Comparison of ENCODE assay signal across 27 cellular contexts in genomic region chrX:43664258-43664657, GRCh38. TPM values are rescaled to one million over a fixed set of nuclear protein-coding genes. Genes with fewer than 3 reads are reported as not detected.
"Had no signal": no experiment of that assay in that cellular context is flagged by ENCODE, and none has a peak within 500 bp of the region (broad histone marks: within the 10 kb centered on the region; RNA-seq: fewer than 3 reads in every experiment).

No MANE protein-coding gene starts in this region.

- H3K4me1 ChIP-seq: left lung, testis, upper lobe of right lung had no signal

- H3K27ac Mint-ChIP-seq: immature natural killer cell; naive thymus-derived CD4-positive, alpha-beta T cell; natural killer cell treated with Interleukin-12 subunit alpha and Interleukin-12 subunit beta and Interleukin-15 and Interleukin-18, amount 100 ng/mL, for 72 hours; progenitor cell of endocrine pancreas; stimulated activated memory B cell treated with anti-CD40 and anti-IgM and Interleukin-4, amounts not matched to agents 10 μg/mL and 1 μg/mL and 100 μg/mL, for 72 hours; stimulated activated naive CD8-positive, alpha-beta T cell treated with anti-CD3 and anti-CD28 coated beads, Interleukin-15, amount 100 ng/mL, for 72 hours had no signal

- H3K4me2 ChIP-seq: smooth muscle cell had no signal

- H3K27ac ChIP-seq: left lung, lower lobe of right lung, ovary, testis, thyroid gland, upper lobe of right lung had no signal

- H3K27me3 ChIP-seq: sigmoid colon, testis, transverse colon, upper lobe of right lung had no signal

- H3K4me3 Mint-ChIP-seq: immature natural killer cell; naive thymus-derived CD4-positive, alpha-beta T cell; natural killer cell treated with Interleukin-12 subunit alpha and Interleukin-12 subunit beta and Interleukin-15 and Interleukin-18, amount 100 ng/mL, for 72 hours; stimulated activated memory B cell treated with anti-CD40 and anti-IgM and Interleukin-4, amounts not matched to agents 10 μg/mL and 1 μg/mL and 100 μg/mL, for 72 hours; stimulated activated naive CD8-positive, alpha-beta T cell treated with anti-CD3 and anti-CD28 coated beads, Interleukin-15, amount 100 ng/mL, for 72 hours had no signal

- H3K9me3 Mint-ChIP-seq: immature natural killer cell; natural killer cell treated with Interleukin-12 subunit alpha and Interleukin-12 subunit beta and Interleukin-15 and Interleukin-18, amount 100 ng/mL, for 72 hours; stimulated activated memory B cell treated with anti-CD40 and anti-IgM and Interleukin-4, amounts not matched to agents 10 μg/mL and 1 μg/mL and 100 μg/mL, for 72 hours; stimulated activated naive CD8-positive, alpha-beta T cell treated with anti-CD3 and anti-CD28 coated beads, Interleukin-15, amount 100 ng/mL, for 72 hours had no signal

- H3K4me1 Mint-ChIP-seq: immature natural killer cell had no signal

- ATAC-seq: left lung; lower lobe of right lung; naive thymus-derived CD4-positive, alpha-beta T cell; natural killer cell treated with Interleukin-12 subunit alpha and Interleukin-12 subunit beta and Interleukin-15 and Interleukin-18, amount 100 ng/mL, for 72 hours; right cardiac atrium; stimulated activated memory B cell treated with anti-CD40 and anti-IgM and Interleukin-4, amounts not matched to agents 10 μg/mL and 1 μg/mL and 100 μg/mL, for 72 hours; stimulated activated naive CD8-positive, alpha-beta T cell treated with anti-CD3 and anti-CD28 coated beads, Interleukin-15, amount 100 ng/mL, for 72 hours; upper lobe of right lung had no signal

- H3K9me3 ChIP-seq: left lung, lower lobe of right lung, ovary, sigmoid colon, testis, thyroid gland, transverse colon, upper lobe of right lung had no signal

- H3K36me3 ChIP-seq: left lung, ovary, sigmoid colon, thyroid gland, transverse colon, upper lobe of right lung had no signal

- FAIRE-seq: islet of Langerhans, urothelium cell line had no signal

- H3K27me3 Mint-ChIP-seq: progenitor cell of endocrine pancreas; stimulated activated memory B cell treated with anti-CD40 and anti-IgM and Interleukin-4, amounts not matched to agents 10 μg/mL and 1 μg/mL and 100 μg/mL, for 72 hours; stimulated activated naive CD8-positive, alpha-beta T cell treated with anti-CD3 and anti-CD28 coated beads, Interleukin-15, amount 100 ng/mL, for 72 hours had no signal

- H3K36me3 Mint-ChIP-seq: immature natural killer cell; naive thymus-derived CD4-positive, alpha-beta T cell; natural killer cell treated with Interleukin-12 subunit alpha and Interleukin-12 subunit beta and Interleukin-15 and Interleukin-18, amount 100 ng/mL, for 72 hours; stimulated activated memory B cell treated with anti-CD40 and anti-IgM and Interleukin-4, amounts not matched to agents 10 μg/mL and 1 μg/mL and 100 μg/mL, for 72 hours had no signal

- H3K4me3 ChIP-seq: left lung, lower lobe of right lung, ovary, sigmoid colon, smooth muscle cell, testis, thyroid gland, transverse colon, upper lobe of right lung had no signal

- DNase-seq: head of caudate nucleus; hypothalamus; immature natural killer cell; left lung; lower lobe of right lung; mammary epithelial cell; mesenchymal stem cell; naive thymus-derived CD4-positive, alpha-beta T cell; ovary; right cardiac atrium; sigmoid colon; stimulated activated CD4-positive, alpha-beta T cell treated with anti-CD3 and anti-CD28 coated beads, Interleukin-1b, Interleukin-23, amount 100 ng/mL, for 48 hours; stimulated activated CD4-positive, alpha-beta T cell treated with anti-CD3 and anti-CD28 coated beads, Interleukin-2, amount 100 ng/mL, for 48 hours; stimulated activated CD4-positive, alpha-beta T cell treated with anti-CD3 and anti-CD28 coated beads, Interleukin-4, amount 100 ng/mL, for 4 hours; stimulated activated CD8-positive, alpha-beta memory T cell treated with anti-CD3 and anti-CD28 coated beads, Interleukin-4, amount 100 ng/mL, for 48 hours; stimulated activated naive CD4-positive, alpha-beta T cell treated with Interleukin-2 at 50 U/mL for 16 hours; stimulated activated naive CD8-positive, alpha-beta T cell treated with anti-CD3 and anti-CD28 coated beads, Interleukin-15, amount 100 ng/mL, for 72 hours; testis; thyroid gland; transverse colon; upper lobe of right lung had no signal

RNA-seq across cellular contexts. Expression of gene MAOA, which starts 8.2 kb away (rescaled TPM):
- polyA plus RNA-seq: immature natural killer cell had no signal
